In the genomic region with DNA sequence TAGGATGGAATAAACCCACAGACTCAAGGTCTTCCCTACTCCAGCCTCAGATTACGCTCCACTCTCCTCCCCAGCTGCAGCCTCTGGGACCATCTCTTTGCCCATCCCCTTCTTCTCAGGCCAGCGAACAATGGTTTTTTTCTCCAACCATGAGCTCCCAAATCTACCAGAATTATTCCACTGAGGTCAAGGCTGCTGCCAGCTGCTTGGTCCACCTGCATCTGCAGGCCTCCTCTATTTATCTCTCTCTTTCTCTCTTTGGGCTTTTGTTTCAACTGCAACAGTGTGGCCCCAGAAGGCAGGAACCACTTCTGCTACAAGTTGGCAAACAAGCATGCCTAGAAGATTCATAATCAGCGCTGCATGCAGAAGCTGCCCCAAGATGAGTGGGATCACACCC, we compare ENCODE assay signal across 19 cellular contexts. TPM values are rescaled to one million over a fixed set of nuclear protein-coding genes. Genes with fewer than 3 reads are reported as not detected.
DNase-seq lines count a peak whose midpoint lies in the region; TF ChIP-seq lines count a peak whose summit lies in the region.
"Had no signal": no experiment of that assay in that cellular context is flagged by ENCODE, and none has a peak within 500 bp of the region (broad histone marks: within the 10 kb centered on the region; RNA-seq: fewer than 3 reads in every experiment).

No MANE protein-coding gene starts in this region.

- H2BK20ac ChIP-seq in H9 (ENCODE audit: low read depth, low read length, poor library complexity, severe bottlenecking): no peak overlapping the region

- no peaks in the 10 kb centered on the region for H3K27me3 Mint-ChIP-seq in H9 (ENCODE audit: low read depth)
- H3K27me3 Mint-ChIP-seq: CD4-positive, alpha-beta memory T cell had no signal

- H3K4me2 ChIP-seq in H9 (ENCODE audit: insufficient read depth, insufficient read length, low read length) (no peak overlapping the region), mesenchymal stem cell (ENCODE audit: low read length, poor library complexity, severe bottlenecking) (no peak overlapping the region), mesendoderm (ENCODE audit: low read length) (no peak overlapping the region)
- H3K4me2 ChIP-seq: A549, BLaER1, GM23338 had no signal

- no peak overlapping the region for H3K4me3 ChIP-seq in mesenchymal stem cell (ENCODE audit: insufficient read depth in 1 of 2, low read depth in 1 of 2, low read length in 2 of 2)
- no peak overlapping the region for H3K4me3 ChIP-seq in mesendoderm (ENCODE audit: low read length)
- H3K4me3 ChIP-seq: A549, BLaER1, GM23338 had no signal

- H3K27ac Mint-ChIP-seq in H9: peak overlapping the region in 1 of 3 experiments; percentile 9; a peak in 1 of 7 replicates
- H3K27ac Mint-ChIP-seq: CD4-positive, alpha-beta memory T cell; GM23338 had no signal

- H3K9me3 Mint-ChIP-seq in H9: no peaks in the 10 kb centered on the region
- H3K9me3 Mint-ChIP-seq: CD4-positive, alpha-beta memory T cell; GM23338 had no signal

- no peaks in the 10 kb centered on the region for H4K20me1 ChIP-seq in H9 (ENCODE audit: control insufficient read depth, insufficient read depth, insufficient read length)
- H4K20me1 ChIP-seq: BLaER1 had no signal

- H3K4ac ChIP-seq in H9 (ENCODE audit: low read depth, low read length) (no peak overlapping the region), mesenchymal stem cell (ENCODE audit: low read depth in 1 of 2, low read length in 2 of 2) (no peak overlapping the region), mesendoderm (ENCODE audit: low read depth, low read length) (no peak overlapping the region)

- H2BK15ac ChIP-seq in H9 (ENCODE audit: low read depth, low read length) (no peak overlapping the region), mesenchymal stem cell (ENCODE audit: low read depth, poor library complexity, severe bottlenecking) (no peak overlapping the region), mesendoderm (replicated peaks; ENCODE audit: low read depth) (no peak overlapping the region)

- H3K18ac ChIP-seq in H9 (ENCODE audit: insufficient read length, low read depth, low read length) (peak overlapping the region; percentile 34), mesenchymal stem cell (ENCODE audit: low read depth in 1 of 2, low read length in 2 of 2) (no peak overlapping the region), mesendoderm (ENCODE audit: low read length) (no peak overlapping the region)

- H3K27me3 ChIP-seq in H9 (ENCODE audit: insufficient read depth, low read length): no peaks in the 10 kb centered on the region
- H3K27me3 ChIP-seq in mesenchymal stem cell (ENCODE audit: control insufficient read depth in 1 of 2, insufficient read depth in 1 of 2, low read length in 2 of 2): no peaks in the 10 kb centered on the region
- H3K27me3 ChIP-seq in mesendoderm (ENCODE audit: insufficient read depth, low read length, poor library complexity): no peaks in the 10 kb centered on the region
- H3K27me3 ChIP-seq: BLaER1 had no signal

- H3K56ac ChIP-seq in H9 (ENCODE audit: insufficient read length, low read depth, low read length) (no peak overlapping the region), mesendoderm (ENCODE audit: low read length) (no peak overlapping the region)

- H2BK120ac ChIP-seq in H9 (ENCODE audit: low read depth, low read length, poor library complexity, severe bottlenecking) (no peak overlapping the region), mesenchymal stem cell (ENCODE audit: low read depth, low read length) (no peak overlapping the region), mesendoderm (ENCODE audit: low read depth, low read length) (no peak overlapping the region)

- H2AK5ac ChIP-seq in H9 (ENCODE audit: insufficient read length, low read length): no peak overlapping the region
- peak overlapping the region; percentile 79 for H2AK5ac ChIP-seq in mesenchymal stem cell (ENCODE audit: low read length, severe bottlenecking)
- no peak overlapping the region for H2AK5ac ChIP-seq in mesendoderm (ENCODE audit: low read length)

- H3K14ac ChIP-seq in H9 (ENCODE audit: insufficient read depth, low read length): no peak overlapping the region
- H3K14ac ChIP-seq in mesenchymal stem cell (ENCODE audit: low read length in 2 of 2): no peak overlapping the region

- H3K36me3 Mint-ChIP-seq in H9 (ENCODE audit: insufficient read depth in 1 of 3, low read depth in 3 of 3): peaks cover 0 to 3% (median 0%) of the 10 kb centered on the region in 3 experiments; a peak in 4 of 7 replicates
- H3K36me3 Mint-ChIP-seq: CD14-positive monocyte had no signal

- H2AFZ ChIP-seq in H9 (ENCODE audit: low read length) (no peak overlapping the region), mesenchymal stem cell (ENCODE audit: low read depth, low read length) (no peak overlapping the region)
- H2AFZ ChIP-seq: GM23338 had no signal

- H3T11ph ChIP-seq in H9 (ENCODE audit: low read length): no peak overlapping the region

- H3K23me2 ChIP-seq in H9 (ENCODE audit: insufficient read length, low read depth, low read length, poor library complexity, severe bottlenecking): no peaks in the 10 kb centered on the region

- H3K36me3 ChIP-seq in mesenchymal stem cell (ENCODE audit: control insufficient read depth in 1 of 2, insufficient read depth in 2 of 2, low read depth in 1 of 2, low read length in 2 of 2): no peaks in the 10 kb centered on the region
- no peaks in the 10 kb centered on the region for H3K36me3 ChIP-seq in mesendoderm (ENCODE audit: control insufficient read depth, insufficient read depth, low read length)
- H3K36me3 ChIP-seq: BLaER1 had no signal

- H4K5ac ChIP-seq in H9 (ENCODE audit: insufficient read length, low read depth, low read length) (no peak overlapping the region), mesendoderm (ENCODE audit: low read length) (no peak overlapping the region)

- no peak overlapping the region for H2BK12ac ChIP-seq in H9 (ENCODE audit: insufficient read length, low read depth, low read length)
- no peak overlapping the region for H2BK12ac ChIP-seq in mesenchymal stem cell (ENCODE audit: low read length in 2 of 2)

- H3K23ac ChIP-seq in H9 (ENCODE audit: insufficient read length, low read depth, low read length) (no peak overlapping the region), mesenchymal stem cell (ENCODE audit: low read length in 2 of 2) (no peak overlapping the region), mesendoderm (ENCODE audit: low read length) (no peak overlapping the region)

- H3K4me1 ChIP-seq in H9 (ENCODE audit: insufficient read depth, low read length): no peaks in the 10 kb centered on the region
- peaks cover 9% of the 10 kb centered on the region for H3K4me1 ChIP-seq in mesenchymal stem cell (ENCODE audit: control insufficient read depth, insufficient read depth, low read depth, low read length)
- peaks cover 3% of the 10 kb centered on the region for H3K4me1 ChIP-seq in mesendoderm (ENCODE audit: control insufficient read depth, low read depth, low read length)
- H3K4me1 ChIP-seq: A549, BLaER1 had no signal

- WGBS in H9 (ENCODE audit: extremely low coverage, insufficient read length, low lambda C conversion rate): no CpG with 5 or more reads among the region's 3 CpGs
- 98% methylated on average over 3 of the region's 3 CpGs for WGBS in mesenchymal stem cell
- no CpG with 5 or more reads among the region's 3 CpGs for WGBS in mesendoderm (ENCODE audit: extremely low coverage, insufficient coverage, low lambda C conversion rate)

- no peak overlapping the region for H3K27ac ChIP-seq in H9 (ENCODE audit: insufficient read length, low read depth, low read length)
- H3K27ac ChIP-seq in caudate nucleus (ENCODE audit: low read depth, low read length): peak overlapping the region; percentile 60
- no peak overlapping the region for H3K27ac ChIP-seq in mesenchymal stem cell (ENCODE audit: low read length, poor library complexity, severe bottlenecking)
- H3K27ac ChIP-seq in temporal lobe (ENCODE audit: low read depth, low read length): peak overlapping the region; percentile 92
- H3K27ac ChIP-seq in mesendoderm (ENCODE audit: low read depth, low read length): no peak overlapping the region
- H3K27ac ChIP-seq: 22Rv1, A549, BLaER1 had no signal

- H3K79me2 ChIP-seq in H9 (ENCODE audit: insufficient read depth, low read length) (no peaks in the 10 kb centered on the region; the same call in 1 of the 2 replicates), mesendoderm (ENCODE audit: control insufficient read depth, insufficient read depth, low read length) (no peaks in the 10 kb centered on the region)

- TF ChIP-seq CTCF in H9 (conservative IDR thresholded peaks at IDR 0.05): no peak

- H2BK5ac ChIP-seq in H9 (ENCODE audit: insufficient read length, low read length) (no peak overlapping the region), mesenchymal stem cell (ENCODE audit: low read depth, low read length, poor library complexity, severe bottlenecking) (no peak overlapping the region), mesendoderm (ENCODE audit: low read length) (no peak overlapping the region)

- H4K8ac ChIP-seq in H9 (replicated peaks; ENCODE audit: insufficient read length, low read depth, low read length) (no peak overlapping the region), mesenchymal stem cell (ENCODE audit: low read length) (no peak overlapping the region), mesendoderm (ENCODE audit: low read depth, low read length) (no peak overlapping the region)

- H4K91ac ChIP-seq in H9 (ENCODE audit: insufficient read length, low read depth, low read length): no peak overlapping the region
- H4K91ac ChIP-seq in mesenchymal stem cell (ENCODE audit: low read length): no peak overlapping the region

- no peak overlapping the region for H3K9ac ChIP-seq in H9 (ENCODE audit: extremely low read depth, insufficient read length, low read length)
- no peak overlapping the region for H3K9ac ChIP-seq in mesenchymal stem cell (ENCODE audit: low read length)
- H3K9ac ChIP-seq in mesendoderm (ENCODE audit: low read length): no peak overlapping the region
- H3K9ac ChIP-seq: BLaER1 had no signal

- no peaks in the 10 kb centered on the region for H3K9me3 ChIP-seq in H9 (ENCODE audit: control insufficient read depth, low read depth, low read length)
- no peaks in the 10 kb centered on the region for H3K9me3 ChIP-seq in mesenchymal stem cell (ENCODE audit: control insufficient read depth, low read length)
- H3K9me3 ChIP-seq: A549, BLaER1 had no signal

- no peak for DNase-seq in H9
- peak in 2 of 61 donors; percentile 13 to 54 for DNase-seq in caudate nucleus (lab: John Stamatoyannopoulos, UW)
- DNase-seq in mesenchymal stem cell: no peak
- DNase-seq in NCI-H1105 (lab: John Stamatoyannopoulos, UW): no peak
- no peak for DNase-seq in retina
- no peak for DNase-seq in mesendoderm
- no peak for DNase-seq in foreskin melanocyte
- DNase-seq: CD4-positive, alpha-beta memory T cell; DMS153; DMS79; GDM1; H7 had no signal

- H3K79me1 ChIP-seq in H9 (ENCODE audit: insufficient read depth, low read depth, low read length, poor library complexity, severe bottlenecking) (no peaks in the 10 kb centered on the region), mesenchymal stem cell (replicated peaks; ENCODE audit: low read length, poor library complexity, severe bottlenecking) (peaks cover 17% of the 10 kb centered on the region), mesendoderm (ENCODE audit: low read length) (no peaks in the 10 kb centered on the region)

- H3K4me3 Mint-ChIP-seq in H9: no peak overlapping the region
- H3K4me3 Mint-ChIP-seq: CD14-positive monocyte; CD4-positive, alpha-beta memory T cell; GM23338 had no signal

- peaks cover 3 to 11% of the 10 kb centered on the region in 2 experiments; a peak in 2 of 4 replicates for H3K4me1 Mint-ChIP-seq in H9
- H3K4me1 Mint-ChIP-seq: CD14-positive monocyte, GM23338 had no signal

RNA-seq across cellular contexts. Expression of gene CHRM5, which starts 19.1 kb away (rescaled TPM):
- not detected in 2 replicates for total RNA-seq in H9 (2021)
- not detected for polyA plus RNA-seq in mesenchymal stem cell (2013, experiment 1 of 2)
- polyA plus RNA-seq in mesenchymal stem cell (2013, experiment 2 of 2): 0.03 TPM
- total RNA-seq in temporal lobe: 1.2 TPM
- polyA plus RNA-seq in mesendoderm (2013, experiment 1 of 2): 0.03 TPM
- 0.03 TPM for polyA plus RNA-seq in mesendoderm (2013, experiment 2 of 2)
- total RNA-seq: CD4-positive, alpha-beta memory T cell; Daoy; GM23338; H7 had no signal
- polyA plus RNA-seq: A549, CD14-positive monocyte, GM23338 had no signal

RNA-seq across cellular contexts. Expression of gene AVEN, which starts 51.6 kb away (rescaled TPM):
- 16.1 and 18.3 TPM in 2 replicates for total RNA-seq in H9 (2021)
- 12.1 TPM for polyA plus RNA-seq in mesenchymal stem cell (2013, experiment 1 of 2)
- 12.1 TPM for polyA plus RNA-seq in mesenchymal stem cell (2013, experiment 2 of 2)
- total RNA-seq in temporal lobe: 5.7 TPM
- polyA plus RNA-seq in mesendoderm (2013, experiment 1 of 2): 10.1 TPM
- polyA plus RNA-seq in mesendoderm (2013, experiment 2 of 2): 10.4 TPM

Comparison
In these comparisons a context has a peak if more than half of its experiments do, and no peak if none do; other contexts are left out.
1. H3K27ac ChIP-seq: peak in caudate nucleus (single experiment) and temporal lobe (single experiment); none in H9 (single experiment), mesenchymal stem cell (single experiment) and mesendoderm (single experiment).